ENCODE assay signal across 7 cellular contexts in the genomic region with DNA sequence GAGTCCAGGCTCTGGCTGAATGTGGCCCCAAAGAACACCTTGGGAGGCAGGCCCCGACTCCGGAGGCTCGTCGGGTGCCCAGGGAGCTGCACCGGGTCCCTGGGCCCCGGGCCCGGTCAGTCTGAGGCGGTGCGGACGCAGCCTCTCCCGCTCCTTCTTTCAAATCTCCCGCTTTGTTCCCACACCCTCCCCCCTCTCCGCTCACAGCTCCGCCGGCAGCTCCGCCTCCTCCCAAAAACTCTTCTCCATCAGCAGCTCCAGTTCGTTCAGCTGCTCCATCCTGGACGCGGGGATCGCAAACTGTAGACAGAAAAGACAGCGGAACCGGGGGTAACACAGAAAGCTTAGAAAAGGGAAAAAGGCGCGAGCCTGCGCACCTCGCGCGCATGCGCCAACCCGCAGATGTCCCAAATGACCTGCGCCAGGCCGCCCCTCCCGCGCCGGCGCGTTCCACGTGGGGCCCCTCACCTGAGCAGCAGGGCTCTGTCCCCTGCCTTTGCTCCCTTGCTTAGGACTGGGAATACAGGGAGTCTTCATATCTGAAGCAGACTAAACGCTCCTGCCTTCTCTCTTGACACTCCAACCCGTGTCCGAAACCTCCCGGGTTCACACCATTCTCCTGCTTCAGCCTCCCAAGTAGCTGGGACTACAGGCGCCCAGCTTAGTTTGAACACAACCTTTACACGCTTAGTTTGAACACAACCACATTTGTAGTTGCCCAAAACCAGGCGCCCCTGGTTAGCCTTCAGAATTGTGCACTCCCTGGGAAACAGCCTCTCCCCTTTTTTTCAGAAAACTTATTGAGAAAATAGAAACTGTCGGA. TPM values are rescaled to one million over a fixed set of nuclear protein-coding genes. Genes with fewer than 3 reads are reported as not detected.
A peak's percentile ranks its signal among the peaks of the same experiment; 100 is the strongest.
DNase-seq lines count a peak whose midpoint lies in the region; ATAC-seq, FAIRE-seq and TF ChIP-seq lines count a peak whose summit lies in the region.

A gene with protein sequence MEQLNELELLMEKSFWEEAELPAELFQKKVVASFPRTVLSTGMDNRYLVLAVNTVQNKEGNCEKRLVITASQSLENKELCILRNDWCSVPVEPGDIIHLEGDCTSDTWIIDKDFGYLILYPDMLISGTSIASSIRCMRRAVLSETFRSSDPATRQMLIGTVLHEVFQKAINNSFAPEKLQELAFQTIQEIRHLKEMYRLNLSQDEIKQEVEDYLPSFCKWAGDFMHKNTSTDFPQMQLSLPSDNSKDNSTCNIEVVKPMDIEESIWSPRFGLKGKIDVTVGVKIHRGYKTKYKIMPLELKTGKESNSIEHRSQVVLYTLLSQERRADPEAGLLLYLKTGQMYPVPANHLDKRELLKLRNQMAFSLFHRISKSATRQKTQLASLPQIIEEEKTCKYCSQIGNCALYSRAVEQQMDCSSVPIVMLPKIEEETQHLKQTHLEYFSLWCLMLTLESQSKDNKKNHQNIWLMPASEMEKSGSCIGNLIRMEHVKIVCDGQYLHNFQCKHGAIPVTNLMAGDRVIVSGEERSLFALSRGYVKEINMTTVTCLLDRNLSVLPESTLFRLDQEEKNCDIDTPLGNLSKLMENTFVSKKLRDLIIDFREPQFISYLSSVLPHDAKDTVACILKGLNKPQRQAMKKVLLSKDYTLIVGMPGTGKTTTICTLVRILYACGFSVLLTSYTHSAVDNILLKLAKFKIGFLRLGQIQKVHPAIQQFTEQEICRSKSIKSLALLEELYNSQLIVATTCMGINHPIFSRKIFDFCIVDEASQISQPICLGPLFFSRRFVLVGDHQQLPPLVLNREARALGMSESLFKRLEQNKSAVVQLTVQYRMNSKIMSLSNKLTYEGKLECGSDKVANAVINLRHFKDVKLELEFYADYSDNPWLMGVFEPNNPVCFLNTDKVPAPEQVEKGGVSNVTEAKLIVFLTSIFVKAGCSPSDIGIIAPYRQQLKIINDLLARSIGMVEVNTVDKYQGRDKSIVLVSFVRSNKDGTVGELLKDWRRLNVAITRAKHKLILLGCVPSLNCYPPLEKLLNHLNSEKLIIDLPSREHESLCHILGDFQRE (minus strand): TSS at position 388 of the 823 bp plus-strand sequence. CDS start 109 bp downstream, at position 279.

- H3K4me3 ChIP-seq in astrocyte (ENCODE audit: insufficient read depth, low read depth, low read length) (peak within 1 kb of the TSS; percentile 86), retinal pigment epithelial cell (ENCODE audit: low read length) (peak within 1 kb of the TSS; percentile 91)

- no peaks in the 10 kb centered on the region for H3K9me3 ChIP-seq in astrocyte (ENCODE audit: insufficient read depth, low read depth, low read length)

- peak within 1 kb of the TSS; percentile 91 for H3K9ac ChIP-seq in astrocyte (ENCODE audit: low read length)

- TF ChIP-seq CTCF in astrocyte (IDR thresholded peaks at IDR 0.05; ENCODE audit: insufficient read depth, low read depth, low read length) = no peak
- no peak for TF ChIP-seq CTCF in retinal pigment epithelial cell (conservative IDR thresholded peaks at IDR 0.05; ENCODE audit: low read depth, low read length)

- peak within 1 kb of the TSS; percentile 97 for H2AFZ ChIP-seq in astrocyte (ENCODE audit: low read depth, low read length)

- peaks cover 32% of the 10 kb centered on the region for H3K79me2 ChIP-seq in astrocyte (ENCODE audit: insufficient read depth, low read length)

- no peaks in the 10 kb centered on the region for H3K9me3 Mint-ChIP-seq in astrocyte (ENCODE audit: unreplicated experiment)

- H3K36me3 ChIP-seq in astrocyte (ENCODE audit: insufficient read depth, low read length) = peaks cover 8% of the 10 kb centered on the region

- peak; percentile 80 for ATAC-seq in GM18505 (IDR thresholded peaks at IDR 0.05; ENCODE audit: unreplicated experiment)
- ATAC-seq in HG02884 (IDR thresholded peaks at IDR 0.05; ENCODE audit: unreplicated experiment) = peak; percentile 88

- H3K4me1 ChIP-seq in astrocyte (ENCODE audit: insufficient read depth, low read length) = peaks cover 7% of the 10 kb centered on the region

- no peaks in the 10 kb centered on the region for H3K27me3 ChIP-seq in astrocyte (ENCODE audit: insufficient read depth, low read length)

- H3K4me2 ChIP-seq in astrocyte (ENCODE audit: low read length) = peak within 1 kb of the TSS; percentile 89

- peak within 1 kb of the TSS; percentile 94 for H3K4me3 Mint-ChIP-seq in astrocyte (ENCODE audit: unreplicated experiment)

- DNase-seq in NCI-H187 (lab: John Stamatoyannopoulos, UW) (peak; percentile 57 to 58), T-helper 22 cell (ENCODE audit: low read depth) (peak; percentile 44), astrocyte (ENCODE audit: low read depth) (peak; percentile 34), hepatic stellate cell (ENCODE audit: low spot score) (peak; percentile 93), retinal pigment epithelial cell (ENCODE audit: low read depth) (peak; percentile 11)

- peaks cover 3% of the 10 kb centered on the region for H3K4me1 Mint-ChIP-seq in astrocyte (ENCODE audit: low read depth, unreplicated experiment)

- no peaks in the 10 kb centered on the region for H3K36me3 Mint-ChIP-seq in astrocyte (ENCODE audit: low read depth, unreplicated experiment)

- H3K27me3 Mint-ChIP-seq in astrocyte (ENCODE audit: low read depth, unreplicated experiment) = no peaks in the 10 kb centered on the region

- FAIRE-seq in astrocyte (lab: Jason Lieb, UNC) = no peak

- H3K27ac Mint-ChIP-seq in astrocyte (ENCODE audit: unreplicated experiment) = peak within 1 kb of the TSS; percentile 69

- H3K27ac ChIP-seq in astrocyte (ENCODE audit: low read depth, low read length) = peak within 1 kb of the TSS; percentile 86

- no peaks in the 10 kb centered on the region for H4K20me1 ChIP-seq in astrocyte (ENCODE audit: insufficient read depth, low read length)

- peak; percentile 71 for TF ChIP-seq POLR2A in GM18505 (IDR thresholded peaks at IDR 0.05; ENCODE audit: borderline replicate concordance, extremely low read depth, insufficient read depth, insufficient read length)

RNA-seq across cellular contexts. Expression of the gene that starts here (rescaled TPM):
- 4.8 and 5.8 TPM in 2 replicates for total RNA-seq in astrocyte

Comparison
In these comparisons a context has a peak if more than half of its experiments do, and no peak if none do; other contexts are left out.
1. Peak in every context shown above with its lines: DNase-seq, ATAC-seq, H3K4me3 ChIP-seq and H3K27ac ChIP-seq.
2. DNase-seq: peak in every context shown above with its lines; median percentile 93 in hepatic stellate cell; 58 in NCI-H187; 44 in T-helper 22 cell; 34 in astrocyte; 11 in retinal pigment epithelial cell.